In the genomic region with DNA sequence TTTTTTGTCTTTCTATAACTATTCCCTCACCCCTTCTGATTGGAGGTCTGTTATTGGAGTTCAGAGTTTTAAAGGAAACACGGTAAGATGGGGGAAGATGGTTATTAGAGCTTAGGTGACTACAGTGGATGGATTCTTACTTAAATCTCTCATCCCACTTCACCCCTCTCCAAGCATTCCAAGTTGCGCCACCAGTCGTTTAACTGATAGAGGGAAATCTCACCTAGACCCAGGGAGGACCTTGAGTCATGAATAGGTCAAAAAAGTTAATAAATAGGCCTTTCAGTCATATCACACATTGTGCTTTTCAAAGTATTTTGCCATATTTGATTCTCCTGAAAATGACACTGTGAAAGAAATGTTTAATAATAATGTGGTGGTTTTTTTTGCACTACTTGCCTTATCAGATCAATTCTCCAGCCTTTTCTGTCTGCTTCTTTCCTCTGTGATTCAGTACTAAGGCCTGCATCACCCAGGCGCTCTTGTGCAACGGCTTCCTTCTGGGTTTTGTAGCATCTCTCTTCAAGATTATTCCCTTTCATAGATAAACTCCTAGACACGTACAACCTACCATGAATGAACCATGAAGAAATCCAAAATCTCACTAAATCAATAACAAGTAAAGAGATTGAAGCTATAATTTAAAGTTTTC, we compare ENCODE assay signal across 12 cellular contexts.
"Had no signal": no experiment of that assay in that cellular context is flagged by ENCODE, and none has a peak within 500 bp of the region (broad histone marks: within the 10 kb centered on the region; RNA-seq: fewer than 3 reads in every experiment).

No MANE protein-coding gene starts in this region.

- H3K4me1 Mint-ChIP-seq: brain had no signal

- DNase-seq: activated CD4-positive, alpha-beta T cell treated with anti-CD3 and anti-CD28 coated beads, Interleukin-2, amount 50 U/mL, for 4 hours; activated naive CD8-positive, alpha-beta T cell treated with anti-CD3 and anti-CD28 coated beads for 36 hours; amygdala; naive thymus-derived CD8-positive, alpha-beta T cell; ovary; spleen; stimulated activated CD4-positive, alpha-beta T cell treated with anti-CD3 and anti-CD28 coated beads, Interleukin-4, amount 100 ng/mL, for 4 hours; stimulated activated naive B cell treated with anti-CD40 and anti-IgM and Interleukin-4, amounts not matched to agents 10 μg/mL and 1 μg/mL and 100 μg/mL, for 72 hours had no signal

- H3K36me3 ChIP-seq: ovary, spleen had no signal

- ATAC-seq: naive thymus-derived CD8-positive, alpha-beta T cell; sciatic nerve; stimulated activated naive B cell treated with anti-CD40 and anti-IgM and Interleukin-4, amounts not matched to agents 10 μg/mL and 1 μg/mL and 100 μg/mL, for 72 hours had no signal

- H3K27ac Mint-ChIP-seq: activated naive CD8-positive, alpha-beta T cell treated with anti-CD3 and anti-CD28 coated beads for 36 hours; brain; naive thymus-derived CD8-positive, alpha-beta T cell; stimulated activated naive B cell treated with anti-CD40 and anti-IgM and Interleukin-4, amounts not matched to agents 10 μg/mL and 1 μg/mL and 100 μg/mL, for 72 hours had no signal

- H3K4me3 Mint-ChIP-seq: activated naive CD8-positive, alpha-beta T cell treated with anti-CD3 and anti-CD28 coated beads for 36 hours; brain; central memory CD8-positive, alpha-beta T cell; naive thymus-derived CD8-positive, alpha-beta T cell; stimulated activated naive B cell treated with anti-CD40 and anti-IgM and Interleukin-4, amounts not matched to agents 10 μg/mL and 1 μg/mL and 100 μg/mL, for 72 hours had no signal

- H3K36me3 Mint-ChIP-seq: activated naive CD8-positive, alpha-beta T cell treated with anti-CD3 and anti-CD28 coated beads for 36 hours; brain had no signal

- H3K27me3 Mint-ChIP-seq: activated naive CD8-positive, alpha-beta T cell treated with anti-CD3 and anti-CD28 coated beads for 36 hours; brain; naive thymus-derived CD8-positive, alpha-beta T cell; stimulated activated naive B cell treated with anti-CD40 and anti-IgM and Interleukin-4, amounts not matched to agents 10 μg/mL and 1 μg/mL and 100 μg/mL, for 72 hours had no signal

- H3K27me3 ChIP-seq: ovary, spleen had no signal

- H3K4me3 ChIP-seq: coronary artery, ovary, spleen had no signal

- H3K9me3 ChIP-seq: ovary, spleen had no signal

- H3K27ac ChIP-seq: coronary artery, ovary, spleen had no signal

- H3K9me3 Mint-ChIP-seq: activated naive CD8-positive, alpha-beta T cell treated with anti-CD3 and anti-CD28 coated beads for 36 hours; brain; central memory CD8-positive, alpha-beta T cell had no signal
